ENCODE assay signal across 1 cellular context in genomic region chr16:2473999-2474876, GRCh38.
TF ChIP-seq lines count a peak whose summit lies in the region.

No MANE protein-coding gene starts in this region.

TF ChIP-seq in HepG2, 621 proteins besides CTCF, POLR2A, EP300 and RAD21 (continued from another document and continues in another):
- TF ChIP-seq, protein P1, sequence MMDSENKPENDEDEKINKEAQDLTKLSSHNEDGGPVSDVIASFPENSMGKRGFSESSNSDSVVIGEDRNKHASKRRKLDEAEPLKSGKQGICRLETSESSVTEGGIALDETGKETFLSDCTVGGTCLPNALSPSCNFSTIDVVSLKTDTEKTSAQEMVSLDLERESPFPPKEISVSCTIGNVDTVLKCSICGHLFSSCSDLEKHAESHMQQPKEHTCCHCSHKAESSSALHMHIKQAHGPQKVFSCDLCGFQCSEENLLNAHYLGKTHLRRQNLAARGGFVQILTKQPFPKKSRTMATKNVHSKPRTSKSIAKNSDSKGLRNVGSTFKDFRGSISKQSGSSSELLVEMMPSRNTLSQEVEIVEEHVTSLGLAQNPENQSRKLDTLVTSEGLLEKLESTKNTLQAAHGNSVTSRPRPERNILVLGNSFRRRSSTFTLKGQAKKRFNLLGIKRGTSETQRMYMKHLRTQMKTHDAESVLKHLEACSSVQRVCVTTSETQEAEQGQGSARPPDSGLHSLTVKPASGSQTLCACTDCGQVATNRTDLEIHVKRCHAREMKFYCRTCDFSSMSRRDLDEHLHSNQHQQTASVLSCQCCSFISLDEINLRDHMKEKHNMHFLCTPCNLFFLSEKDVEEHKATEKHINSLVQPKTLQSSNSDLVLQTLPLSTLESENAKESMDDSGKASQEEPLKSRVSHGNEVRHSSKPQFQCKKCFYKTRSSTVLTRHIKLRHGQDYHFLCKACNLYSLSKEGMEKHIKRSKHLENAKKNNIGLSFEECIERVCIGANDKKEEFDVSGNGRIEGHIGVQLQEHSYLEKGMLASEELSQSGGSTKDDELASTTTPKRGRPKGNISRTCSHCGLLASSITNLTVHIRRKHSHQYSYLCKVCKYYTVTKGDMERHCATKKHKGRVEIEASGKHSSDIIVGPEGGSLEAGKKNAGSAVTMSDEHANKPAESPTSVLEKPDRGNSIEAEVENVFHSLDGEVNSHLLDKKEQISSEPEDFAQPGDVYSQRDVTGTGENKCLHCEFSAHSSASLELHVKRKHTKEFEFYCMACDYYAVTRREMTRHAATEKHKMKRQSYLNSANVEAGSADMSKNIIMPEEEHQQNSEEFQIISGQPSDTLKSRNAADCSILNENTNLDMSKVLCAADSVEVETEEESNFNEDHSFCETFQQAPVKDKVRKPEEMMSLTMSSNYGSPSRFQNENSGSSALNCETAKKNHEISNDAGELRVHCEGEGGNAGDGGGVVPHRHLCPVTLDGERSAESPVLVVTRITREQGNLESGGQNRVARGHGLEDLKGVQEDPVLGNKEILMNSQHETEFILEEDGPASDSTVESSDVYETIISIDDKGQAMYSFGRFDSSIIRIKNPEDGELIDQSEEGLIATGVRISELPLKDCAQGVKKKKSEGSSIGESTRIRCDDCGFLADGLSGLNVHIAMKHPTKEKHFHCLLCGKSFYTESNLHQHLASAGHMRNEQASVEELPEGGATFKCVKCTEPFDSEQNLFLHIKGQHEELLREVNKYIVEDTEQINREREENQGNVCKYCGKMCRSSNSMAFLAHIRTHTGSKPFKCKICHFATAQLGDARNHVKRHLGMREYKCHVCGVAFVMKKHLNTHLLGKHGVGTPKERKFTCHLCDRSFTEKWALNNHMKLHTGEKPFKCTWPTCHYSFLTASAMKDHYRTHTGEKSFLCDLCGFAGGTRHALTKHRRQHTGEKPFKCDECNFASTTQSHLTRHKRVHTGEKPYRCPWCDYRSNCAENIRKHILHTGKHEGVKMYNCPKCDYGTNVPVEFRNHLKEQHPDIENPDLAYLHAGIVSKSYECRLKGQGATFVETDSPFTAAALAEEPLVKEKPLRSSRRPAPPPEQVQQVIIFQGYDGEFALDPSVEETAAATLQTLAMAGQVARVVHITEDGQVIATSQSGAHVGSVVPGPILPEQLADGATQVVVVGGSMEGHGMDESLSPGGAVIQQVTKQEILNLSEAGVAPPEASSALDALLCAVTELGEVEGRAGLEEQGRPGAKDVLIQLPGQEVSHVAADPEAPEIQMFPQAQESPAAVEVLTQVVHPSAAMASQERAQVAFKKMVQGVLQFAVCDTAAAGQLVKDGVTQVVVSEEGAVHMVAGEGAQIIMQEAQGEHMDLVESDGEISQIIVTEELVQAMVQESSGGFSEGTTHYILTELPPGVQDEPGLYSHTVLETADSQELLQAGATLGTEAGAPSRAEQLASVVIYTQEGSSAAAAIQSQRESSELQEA (CRISPR knock-in tag; IDR thresholded peaks at IDR 0.05; ENCODE audit: not compliant biosample characterization): no peak
- no peak; the same call in 1 of the 2 replicates for TF ChIP-seq ESRRA (CRISPR knock-in tag; IDR thresholded peaks at IDR 0.05; ENCODE audit: low read depth)
- TF ChIP-seq THAP8 (CRISPR knock-in tag; IDR thresholded peaks at IDR 0.05; ENCODE audit: borderline replicate concordance): no peak
- TF ChIP-seq, protein P2, sequence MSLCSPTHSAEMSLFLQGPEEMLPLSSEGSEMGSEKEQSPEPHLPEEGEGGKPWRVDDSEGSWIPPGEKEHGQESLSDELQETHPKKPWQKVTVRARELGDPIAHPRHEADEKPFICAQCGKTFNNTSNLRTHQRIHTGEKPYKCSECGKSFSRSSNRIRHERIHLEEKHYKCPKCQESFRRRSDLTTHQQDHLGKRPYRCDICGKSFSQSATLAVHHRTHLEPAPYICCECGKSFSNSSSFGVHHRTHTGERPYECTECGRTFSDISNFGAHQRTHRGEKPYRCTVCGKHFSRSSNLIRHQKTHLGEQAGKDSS (CRISPR knock-in tag; IDR thresholded peaks at IDR 0.05; ENCODE audit: borderline replicate concordance, low read depth): 0 out of 2 replicates have a peak, but pooled peaks have one; percentile 11
- TF ChIP-seq KLF9 (CRISPR knock-in tag; IDR thresholded peaks at IDR 0.05; ENCODE audit: low read depth): no peak
- TF ChIP-seq SCMH1 (CRISPR knock-in tag; IDR thresholded peaks at IDR 0.05; ENCODE audit: borderline replicate concordance): no peak
- TF ChIP-seq ZNF777 (CRISPR knock-in tag; IDR thresholded peaks at IDR 0.05): peak; percentile 82
- no peak for TF ChIP-seq CBX5 (CRISPR knock-in tag; IDR thresholded peaks at IDR 0.05; ENCODE audit: borderline replicate concordance)
- no peak for TF ChIP-seq ONECUT2 (CRISPR knock-in tag; IDR thresholded peaks at IDR 0.05)
- TF ChIP-seq TP53 (CRISPR knock-in tag; conservative IDR thresholded peaks at IDR 0.05): no peak
- no peak for TF ChIP-seq SRSF9 (IDR thresholded peaks at IDR 0.05; ENCODE audit: borderline replicate concordance, insufficient read depth, low read depth, low read length, poor library complexity, severe bottlenecking)
- TF ChIP-seq, protein P3, sequence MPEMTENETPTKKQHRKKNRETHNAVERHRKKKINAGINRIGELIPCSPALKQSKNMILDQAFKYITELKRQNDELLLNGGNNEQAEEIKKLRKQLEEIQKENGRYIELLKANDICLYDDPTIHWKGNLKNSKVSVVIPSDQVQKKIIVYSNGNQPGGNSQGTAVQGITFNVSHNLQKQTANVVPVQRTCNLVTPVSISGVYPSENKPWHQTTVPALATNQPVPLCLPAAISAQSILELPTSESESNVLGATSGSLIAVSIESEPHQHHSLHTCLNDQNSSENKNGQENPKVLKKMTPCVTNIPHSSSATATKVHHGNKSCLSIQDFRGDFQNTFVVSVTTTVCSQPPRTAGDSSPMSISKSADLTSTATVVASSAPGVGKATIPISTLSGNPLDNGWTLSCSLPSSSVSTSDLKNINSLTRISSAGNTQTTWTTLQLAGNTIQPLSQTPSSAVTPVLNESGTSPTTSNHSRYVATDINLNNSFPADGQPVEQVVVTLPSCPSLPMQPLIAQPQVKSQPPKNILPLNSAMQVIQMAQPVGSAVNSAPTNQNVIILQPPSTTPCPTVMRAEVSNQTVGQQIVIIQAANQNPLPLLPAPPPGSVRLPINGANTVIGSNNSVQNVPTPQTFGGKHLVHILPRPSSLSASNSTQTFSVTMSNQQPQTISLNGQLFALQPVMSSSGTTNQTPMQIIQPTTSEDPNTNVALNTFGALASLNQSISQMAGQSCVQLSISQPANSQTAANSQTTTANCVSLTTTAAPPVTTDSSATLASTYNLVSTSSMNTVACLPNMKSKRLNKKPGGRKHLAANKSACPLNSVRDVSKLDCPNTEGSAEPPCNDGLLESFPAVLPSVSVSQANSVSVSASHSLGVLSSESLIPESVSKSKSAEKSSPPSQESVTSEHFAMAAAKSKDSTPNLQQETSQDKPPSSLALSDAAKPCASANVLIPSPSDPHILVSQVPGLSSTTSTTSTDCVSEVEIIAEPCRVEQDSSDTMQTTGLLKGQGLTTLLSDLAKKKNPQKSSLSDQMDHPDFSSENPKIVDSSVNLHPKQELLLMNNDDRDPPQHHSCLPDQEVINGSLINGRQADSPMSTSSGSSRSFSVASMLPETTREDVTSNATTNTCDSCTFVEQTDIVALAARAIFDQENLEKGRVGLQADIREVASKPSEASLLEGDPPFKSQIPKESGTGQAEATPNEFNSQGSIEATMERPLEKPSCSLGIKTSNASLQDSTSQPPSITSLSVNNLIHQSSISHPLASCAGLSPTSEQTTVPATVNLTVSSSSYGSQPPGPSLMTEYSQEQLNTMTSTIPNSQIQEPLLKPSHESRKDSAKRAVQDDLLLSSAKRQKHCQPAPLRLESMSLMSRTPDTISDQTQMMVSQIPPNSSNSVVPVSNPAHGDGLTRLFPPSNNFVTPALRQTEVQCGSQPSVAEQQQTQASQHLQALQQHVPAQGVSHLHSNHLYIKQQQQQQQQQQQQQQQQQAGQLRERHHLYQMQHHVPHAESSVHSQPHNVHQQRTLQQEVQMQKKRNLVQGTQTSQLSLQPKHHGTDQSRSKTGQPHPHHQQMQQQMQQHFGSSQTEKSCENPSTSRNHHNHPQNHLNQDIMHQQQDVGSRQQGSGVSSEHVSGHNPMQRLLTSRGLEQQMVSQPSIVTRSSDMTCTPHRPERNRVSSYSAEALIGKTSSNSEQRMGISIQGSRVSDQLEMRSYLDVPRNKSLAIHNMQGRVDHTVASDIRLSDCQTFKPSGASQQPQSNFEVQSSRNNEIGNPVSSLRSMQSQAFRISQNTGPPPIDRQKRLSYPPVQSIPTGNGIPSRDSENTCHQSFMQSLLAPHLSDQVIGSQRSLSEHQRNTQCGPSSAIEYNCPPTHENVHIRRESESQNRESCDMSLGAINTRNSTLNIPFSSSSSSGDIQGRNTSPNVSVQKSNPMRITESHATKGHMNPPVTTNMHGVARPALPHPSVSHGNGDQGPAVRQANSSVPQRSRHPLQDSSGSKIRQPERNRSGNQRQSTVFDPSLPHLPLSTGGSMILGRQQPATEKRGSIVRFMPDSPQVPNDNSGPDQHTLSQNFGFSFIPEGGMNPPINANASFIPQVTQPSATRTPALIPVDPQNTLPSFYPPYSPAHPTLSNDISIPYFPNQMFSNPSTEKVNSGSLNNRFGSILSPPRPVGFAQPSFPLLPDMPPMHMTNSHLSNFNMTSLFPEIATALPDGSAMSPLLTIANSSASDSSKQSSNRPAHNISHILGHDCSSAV (CRISPR knock-in tag; IDR thresholded peaks at IDR 0.05; ENCODE audit: borderline replicate concordance): no peak
- peak; percentile 16 for TF ChIP-seq HNRNPLL (IDR thresholded peaks at IDR 0.05; ENCODE audit: low read depth, low read length, poor library complexity, severe bottlenecking)
- TF ChIP-seq TEAD3 (CRISPR knock-in tag; optimal IDR thresholded peaks at IDR 0.05; ENCODE audit: borderline replicate concordance): no peak
- TF ChIP-seq ZNF230 (CRISPR knock-in tag; IDR thresholded peaks at IDR 0.05): no peak
- peak; percentile 91 for TF ChIP-seq MAX (IDR thresholded peaks at IDR 0.05)
- TF ChIP-seq HDAC6 (IDR thresholded peaks at IDR 0.05; ENCODE audit: low read depth, low read length): no peak
- TF ChIP-seq THYN1 (CRISPR knock-in tag; IDR thresholded peaks at IDR 0.05; ENCODE audit: borderline replicate concordance, low read depth): no peak
- TF ChIP-seq KMT2B (CRISPR knock-in tag; IDR thresholded peaks at IDR 0.05): no peak
- no peak for TF ChIP-seq TFE3 (CRISPR knock-in tag; IDR thresholded peaks at IDR 0.05)
- no peak for TF ChIP-seq KMT2A (CRISPR knock-in tag; IDR thresholded peaks at IDR 0.05)
- no peak for TF ChIP-seq NBN (conservative IDR thresholded peaks at IDR 0.05)
- no peak for TF ChIP-seq SMAD3 (CRISPR knock-in tag; IDR thresholded peaks at IDR 0.05)
- TF ChIP-seq, protein P4, sequence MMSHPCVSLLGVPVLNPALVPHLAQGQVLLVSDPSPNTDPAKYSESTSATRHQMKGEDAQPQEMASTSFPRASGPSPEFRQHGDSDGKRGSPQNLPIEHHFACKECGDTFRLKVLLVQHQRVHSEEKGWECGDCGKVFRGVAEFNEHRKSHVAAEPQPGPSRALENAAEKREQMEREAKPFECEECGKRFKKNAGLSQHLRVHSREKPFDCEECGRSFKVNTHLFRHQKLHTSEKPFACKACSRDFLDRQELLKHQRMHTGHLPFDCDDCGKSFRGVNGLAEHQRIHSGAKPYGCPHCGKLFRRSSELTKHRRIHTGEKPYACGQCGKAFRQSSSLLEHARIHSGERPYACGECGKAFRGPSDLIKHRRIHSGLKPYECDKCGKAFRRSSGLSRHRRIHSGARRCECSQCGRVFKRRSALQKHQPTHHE (CRISPR knock-in tag; IDR thresholded peaks at IDR 0.05; ENCODE audit: borderline replicate concordance): no peak
- no peak for TF ChIP-seq ATF7-NPFF (CRISPR knock-in tag; IDR thresholded peaks at IDR 0.05; ENCODE audit: low read depth)
- no peak for TF ChIP-seq EEA1 (CRISPR knock-in tag; IDR thresholded peaks at IDR 0.05; ENCODE audit: borderline replicate concordance)
- TF ChIP-seq, protein P5, sequence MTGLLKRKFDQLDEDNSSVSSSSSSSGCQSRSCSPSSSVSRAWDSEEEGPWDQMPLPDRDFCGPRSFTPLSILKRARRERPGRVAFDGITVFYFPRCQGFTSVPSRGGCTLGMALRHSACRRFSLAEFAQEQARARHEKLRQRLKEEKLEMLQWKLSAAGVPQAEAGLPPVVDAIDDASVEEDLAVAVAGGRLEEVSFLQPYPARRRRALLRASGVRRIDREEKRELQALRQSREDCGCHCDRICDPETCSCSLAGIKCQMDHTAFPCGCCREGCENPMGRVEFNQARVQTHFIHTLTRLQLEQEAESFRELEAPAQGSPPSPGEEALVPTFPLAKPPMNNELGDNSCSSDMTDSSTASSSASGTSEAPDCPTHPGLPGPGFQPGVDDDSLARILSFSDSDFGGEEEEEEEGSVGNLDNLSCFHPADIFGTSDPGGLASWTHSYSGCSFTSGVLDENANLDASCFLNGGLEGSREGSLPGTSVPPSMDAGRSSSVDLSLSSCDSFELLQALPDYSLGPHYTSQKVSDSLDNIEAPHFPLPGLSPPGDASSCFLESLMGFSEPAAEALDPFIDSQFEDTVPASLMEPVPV (CRISPR knock-in tag; IDR thresholded peaks at IDR 0.05): no peak
- TF ChIP-seq MZF1 (CRISPR knock-in tag; IDR thresholded peaks at IDR 0.05; ENCODE audit: borderline replicate concordance): no peak
- TF ChIP-seq, protein P6, sequence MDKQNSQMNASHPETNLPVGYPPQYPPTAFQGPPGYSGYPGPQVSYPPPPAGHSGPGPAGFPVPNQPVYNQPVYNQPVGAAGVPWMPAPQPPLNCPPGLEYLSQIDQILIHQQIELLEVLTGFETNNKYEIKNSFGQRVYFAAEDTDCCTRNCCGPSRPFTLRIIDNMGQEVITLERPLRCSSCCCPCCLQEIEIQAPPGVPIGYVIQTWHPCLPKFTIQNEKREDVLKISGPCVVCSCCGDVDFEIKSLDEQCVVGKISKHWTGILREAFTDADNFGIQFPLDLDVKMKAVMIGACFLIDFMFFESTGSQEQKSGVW (CRISPR knock-in tag; IDR thresholded peaks at IDR 0.05; ENCODE audit: borderline replicate concordance): no peak
- TF ChIP-seq TCF7 (IDR thresholded peaks at IDR 0.05; ENCODE audit: low read depth): no peak
- no peak for TF ChIP-seq ZNF326 (CRISPR knock-in tag; IDR thresholded peaks at IDR 0.05; ENCODE audit: borderline replicate concordance)
- TF ChIP-seq ZNF441 (CRISPR knock-in tag; IDR thresholded peaks at IDR 0.05; ENCODE audit: borderline replicate concordance): no peak
